8 cellular contexts compared by ENCODE assay signal in genomic region chr19:46788101-46788967, GRCh38. TPM values are rescaled to one million over a fixed set of nuclear protein-coding genes. Genes with fewer than 3 reads are reported as not detected.
DNase-seq lines count a peak whose midpoint lies in the region; ATAC-seq and TF ChIP-seq lines count a peak whose summit lies in the region.

Gene SLC1A5, minus strand, starts transcription at chr19:46788594. Its CDS starts 629 bp downstream, at chr19:46787965.

- TF ChIP-seq CTCF in liver (IDR thresholded peaks at IDR 0.05; ENCODE audit: low read depth, low read length, missing input control): no peak

- WGBS in liver: 3% methylated on average over 52 of the region's 52 CpGs

- peak within 1 kb of the TSS; percentile 55 to 97 (median 93); a peak in 21 of 22 replicates for H3K27ac ChIP-seq in BLaER1 treated with 17β-estradiol and CSF1 and Interleukin-3, amounts not matched to agents 10 nM and 100 nM
- H3K27ac ChIP-seq in liver (ENCODE audit: low read depth in 1 of 2, low read length in 2 of 2): peak within 1 kb of the TSS; percentile 63 to 76

- DNase-seq in NCI-H774 (lab: John Stamatoyannopoulos, UW) (peak; percentile 89), dermis blood vessel endothelial cell (peak; percentile 96)
- DNase-seq in activated CD4-positive, alpha-beta T cell treated with anti-CD3 and anti-CD28 coated beads, Interleukin-2, amount 50 U/mL, for 1 hour: peak; percentile 96
- DNase-seq in stimulated activated CD4-positive, alpha-beta T cell treated with anti-CD3 and anti-CD28 coated beads, Interleukin-4, amount 100 ng/mL, for 1 hour: peak; percentile 99

- no peak for TF ChIP-seq RAD21 in liver (IDR thresholded peaks at IDR 0.05)

- H4K20me1 ChIP-seq in BLaER1 treated with 17β-estradiol and CSF1 and Interleukin-3, amounts not matched to agents 10 nM and 100 nM: peaks cover 0 to 50% (median 41%) of the 10 kb centered on the region in 11 experiments; a peak in 19 of 22 replicates

- no peaks in the 10 kb centered on the region for H3K27me3 ChIP-seq in BLaER1 treated with 17β-estradiol and CSF1 and Interleukin-3, amounts not matched to agents 10 nM and 100 nM
- H3K27me3 ChIP-seq in liver (ENCODE audit: control insufficient read depth in 4 of 4, insufficient read depth in 4 of 4, low read length in 3 of 4): peaks cover 0 to 2% (median 0%) of the 10 kb centered on the region in 4 donors

- peak; percentile 72 for ATAC-seq in GM19372 (IDR thresholded peaks at IDR 0.05; ENCODE audit: low read depth, unreplicated experiment)
- ATAC-seq in HG03571 (IDR thresholded peaks at IDR 0.05; ENCODE audit: unreplicated experiment): peak; percentile 61

- H3K36me3 ChIP-seq in BLaER1 treated with 17β-estradiol and CSF1 and Interleukin-3, amounts not matched to agents 10 nM and 100 nM: peaks cover 3 to 29% (median 26%) of the 10 kb centered on the region in 11 experiments
- H3K36me3 ChIP-seq in liver (ENCODE audit: control insufficient read depth in 4 of 4, insufficient read depth in 3 of 4, low read depth in 1 of 4, low read length in 3 of 4): no peaks in the 10 kb centered on the region

- H3K9me3 ChIP-seq in BLaER1 treated with 17β-estradiol and CSF1 and Interleukin-3, amounts not matched to agents 10 nM and 100 nM (replicated peaks in 1 of 11): no peaks in the 10 kb centered on the region
- H3K9me3 ChIP-seq in liver (ENCODE audit: control insufficient read depth in 4 of 4, low read length in 3 of 4): no peaks in the 10 kb centered on the region

- H3K4me2 ChIP-seq in BLaER1 treated with 17β-estradiol and CSF1 and Interleukin-3, amounts not matched to agents 10 nM and 100 nM: peak within 1 kb of the TSS; percentile 87 to 98 (median 94)

- H3K4me1 ChIP-seq in BLaER1 treated with 17β-estradiol and CSF1 and Interleukin-3, amounts not matched to agents 10 nM and 100 nM: peaks cover 50 to 66% (median 61%) of the 10 kb centered on the region in 10 experiments
- peaks cover 7 to 28% (median 15%) of the 10 kb centered on the region in 4 donors for H3K4me1 ChIP-seq in liver (ENCODE audit: control insufficient read depth in 4 of 4, insufficient read depth in 4 of 4, low read length in 3 of 4)

- peak within 1 kb of the TSS; percentile 88 to 99 (median 94) for H3K9ac ChIP-seq in BLaER1 treated with 17β-estradiol and CSF1 and Interleukin-3, amounts not matched to agents 10 nM and 100 nM
- peak within 1 kb of the TSS; percentile 42 to 61 for H3K9ac ChIP-seq in liver (ENCODE audit: low read depth in 1 of 2, low read length in 2 of 2)

- H3K4me3 ChIP-seq in BLaER1 treated with 17β-estradiol and CSF1 and Interleukin-3, amounts not matched to agents 10 nM and 100 nM: peak within 1 kb of the TSS; percentile 85 to 99 (median 96)
- H3K4me3 ChIP-seq in liver (ENCODE audit: low read depth in 1 of 3, low read length in 3 of 3): peak within 1 kb of the TSS; percentile 50 to 64 (median 59)

TF ChIP-seq in liver, 16 proteins besides CTCF, POLR2A, EP300 and RAD21:
- TF ChIP-seq SP1 (IDR thresholded peaks at IDR 0.05) (peak; percentile 35), TAF1 (conservative IDR thresholded peaks at IDR 0.05) (peak; percentile 71), GABPA (IDR thresholded peaks at IDR 0.05 in 1 of 2, conservative IDR thresholded peaks at IDR 0.05 in 1 of 2) (no peak)

RNA-seq across cellular contexts. Expression of gene SLC1A5, which starts in this region (rescaled TPM):
- 66.9 and 76.2 TPM in 2 replicates for total RNA-seq in dermis blood vessel endothelial cell
- 10 to 100 TPM in 1 of 2 donors, 1 to 10 TPM in 1; 6.2 to 90.8 TPM for total RNA-seq in liver
- 1 to 10 TPM; 1.5 to 6.0 TPM for polyA plus RNA-seq in liver

Comparison
In these comparisons a context has a peak if more than half of its experiments do, and no peak if none do; other contexts are left out.
1. Peak in every context shown above with its lines: DNase-seq, ATAC-seq, H3K4me3 ChIP-seq and H3K27ac ChIP-seq.